30 cellular contexts compared by ENCODE assay signal in the genomic region with DNA sequence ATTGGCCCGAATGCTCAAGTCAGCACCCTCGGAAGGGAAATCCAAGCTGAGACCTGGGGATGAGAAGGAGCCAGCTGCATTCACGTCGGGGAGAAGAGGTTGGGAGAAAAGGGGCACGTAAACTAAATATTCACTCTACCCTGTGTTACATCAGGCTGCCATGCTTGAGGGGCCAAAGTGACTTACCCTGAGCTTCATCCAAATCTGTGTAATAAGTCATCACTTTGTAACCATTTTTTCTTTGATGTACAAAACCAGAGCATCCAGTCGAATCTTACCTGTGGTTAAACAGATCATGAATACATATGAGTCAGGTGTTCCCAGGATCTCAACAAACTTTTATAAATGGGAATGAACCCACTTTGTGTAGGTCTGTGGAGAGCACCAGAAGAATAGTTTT.
"Had no signal": no experiment of that assay in that cellular context is flagged by ENCODE, and none has a peak within 500 bp of the region (broad histone marks: within the 10 kb centered on the region; RNA-seq: fewer than 3 reads in every experiment).

No MANE protein-coding gene starts in this region.

- DNase-seq: heart right ventricle; hippocampal formation; kidney glomerular epithelial cell; left colon; left lung; lower lobe of right lung; mesendoderm; naive B cell; natural killer cell; nephron progenitor cell; occipital lobe; psoas muscle; right lobe of liver; stimulated activated CD4-positive, alpha-beta T cell treated with anti-CD3 and anti-CD28 coated beads, Interleukin-1b, Interleukin-23, amount 100 ng/mL, for 48 hours; stimulated activated CD4-positive, alpha-beta T cell treated with anti-CD3 and anti-CD28 coated beads, Interleukin-2, amount 100 ng/mL, for 48 hours; stimulated activated CD4-positive, alpha-beta T cell treated with anti-CD3 and anti-CD28 coated beads, Interleukin-4, amount 100 ng/mL, for 4 hours; stimulated activated CD8-positive, alpha-beta memory T cell treated with anti-CD3 and anti-CD28 coated beads, Interleukin-4, amount 100 ng/mL, for 48 hours; stimulated activated naive CD4-positive, alpha-beta T cell treated with Interleukin-2 at 50 U/mL for 16 hours; tibial artery; trophoblast cell; upper lobe of right lung had no signal

- H3K36me3 Mint-ChIP-seq: mesothelial cell of epicardium; naive B cell; natural killer cell; neural progenitor cell; stimulated activated memory B cell treated with anti-CD40 and anti-IgM and Interleukin-4, amounts not matched to agents 10 μg/mL and 1 μg/mL and 100 μg/mL, for 72 hours had no signal

- H3K36me3 ChIP-seq: heart right ventricle, left lung, lower lobe of right lung, neural progenitor cell, neutrophil, right atrium auricular region, right lobe of liver, suprapubic skin, thoracic aorta, tibial artery, upper lobe of right lung had no signal

- H2AFZ ChIP-seq: neural progenitor cell, parathyroid adenoma had no signal

- H3K9me3 ChIP-seq: heart right ventricle, left lung, lower lobe of right lung, neutrophil, psoas muscle, right atrium auricular region, right lobe of liver, suprapubic skin, thoracic aorta, tibial artery, upper lobe of right lung had no signal

- H3K4me3 Mint-ChIP-seq: mesothelial cell of epicardium; naive B cell; natural killer cell; nephron progenitor cell; neural progenitor cell; stimulated activated memory B cell treated with anti-CD40 and anti-IgM and Interleukin-4, amounts not matched to agents 10 μg/mL and 1 μg/mL and 100 μg/mL, for 72 hours had no signal

- H3K9me3 Mint-ChIP-seq: mesothelial cell of epicardium; natural killer cell; nephron progenitor cell; neural progenitor cell; stimulated activated memory B cell treated with anti-CD40 and anti-IgM and Interleukin-4, amounts not matched to agents 10 μg/mL and 1 μg/mL and 100 μg/mL, for 72 hours had no signal

- H3K4me1 Mint-ChIP-seq: mesothelial cell of epicardium; naive B cell; natural killer cell; stimulated activated memory B cell treated with anti-CD40 and anti-IgM and Interleukin-4, amounts not matched to agents 10 μg/mL and 1 μg/mL and 100 μg/mL, for 72 hours had no signal

- H3K27ac Mint-ChIP-seq: mesothelial cell of epicardium; naive B cell; natural killer cell; nephron progenitor cell; neural progenitor cell; stimulated activated memory B cell treated with anti-CD40 and anti-IgM and Interleukin-4, amounts not matched to agents 10 μg/mL and 1 μg/mL and 100 μg/mL, for 72 hours had no signal

- H3K4me2 ChIP-seq: neural progenitor cell, smooth muscle cell had no signal

- H3K27me3 ChIP-seq: heart right ventricle, left lung, neural progenitor cell, right atrium auricular region, right lobe of liver, suprapubic skin, tibial artery, upper lobe of right lung had no signal

- H3K79me2 ChIP-seq: parathyroid adenoma had no signal

- H3K4me3 ChIP-seq: heart right ventricle, left lung, lower lobe of right lung, neural progenitor cell, psoas muscle, right atrium auricular region, right lobe of liver, smooth muscle cell, suprapubic skin, thoracic aorta, tibial artery, upper lobe of right lung had no signal

- H3K4me1 ChIP-seq: heart right ventricle, left lung, lower lobe of right lung, parathyroid adenoma, psoas muscle, right atrium auricular region, right lobe of liver, upper lobe of right lung had no signal

- ATAC-seq: heart right ventricle; left colon; left lung; lower lobe of right lung; natural killer cell; psoas muscle; right lobe of liver; stimulated activated memory B cell treated with anti-CD40 and anti-IgM and Interleukin-4, amounts not matched to agents 10 μg/mL and 1 μg/mL and 100 μg/mL, for 72 hours; upper lobe of right lung had no signal

- H3K27ac ChIP-seq: heart right ventricle, left lung, lower lobe of right lung, neural progenitor cell, neutrophil, parathyroid adenoma, psoas muscle, right atrium auricular region, right lobe of liver, suprapubic skin, thoracic aorta, tibial artery, upper lobe of right lung had no signal
